Comparison of ENCODE assay signal across 1 cellular context in genomic region chr7:2299853-2300512, GRCh38.
TF ChIP-seq lines count a peak whose summit lies in the region.

No MANE protein-coding gene starts in this region.

TF ChIP-seq in H1, 55 proteins besides CTCF, POLR2A, EP300 and RAD21:
- TF ChIP-seq CEBPB (IDR thresholded peaks at IDR 0.05; ENCODE audit: low read depth, low read length) (no peak), BCL11A (IDR thresholded peaks at IDR 0.05; ENCODE audit: low read depth in 2 of 2, low read length in 2 of 2) (no peak), HDAC6 (IDR thresholded peaks at IDR 0.05; ENCODE audit: low read depth, low read length) (no peak), JUND (IDR thresholded peaks at IDR 0.05; ENCODE audit: low read length) (no peak), FOSL1 (IDR thresholded peaks at IDR 0.05; ENCODE audit: insufficient read depth, low read depth, low read length) (no peak), BACH1 (IDR thresholded peaks at IDR 0.05; ENCODE audit: low read length) (no peak), SAP30 (IDR thresholded peaks at IDR 0.05; ENCODE audit: insufficient read depth, insufficient replicate concordance, low read length) (no peak)
TF ChIP-seq in H1: peak in this region for 0.
